11 cellular contexts compared by ENCODE assay signal in genomic region chr6:127458817-127459216, GRCh38. TPM values are rescaled to one million over a fixed set of nuclear protein-coding genes. Genes with fewer than 3 reads are reported as not detected.
A peak's percentile ranks its signal among the peaks of the same experiment; 100 is the strongest.
DNase-seq lines count a peak whose midpoint lies in the region; ATAC-seq and TF ChIP-seq lines count a peak whose summit lies in the region.
"Had no signal": no experiment of that assay in that cellular context is flagged by ENCODE, and none has a peak within 500 bp of the region (broad histone marks: within the 10 kb centered on the region; RNA-seq: fewer than 3 reads in every experiment).

No MANE protein-coding gene starts in this region.

- intact Hi-C loops in PC-3 (cut with micrococcal nuclease) = loop anchor here (2.0 kb wide), 2 partner anchors 38 to 112 kb away; no protein-coding TSS in a partner anchor

- H3K4me1 Mint-ChIP-seq in activated naive CD4-positive, alpha-beta T cell treated with anti-CD3 and anti-CD28 coated beads, Interleukin-2, amount 10 ng/mL, durations not matched to agents 7 days and 5 days = peaks cover 13% of the 10 kb centered on the region

- peak overlapping the region; percentile 33 for H3K4me3 ChIP-seq in AG10803 (ENCODE audit: low read length)
- H3K4me3 ChIP-seq in PC-3 (ENCODE audit: low read length) = no peak overlapping the region
- peak overlapping the region; percentile 57 for H3K4me3 ChIP-seq in osteoblast (ENCODE audit: insufficient read depth, low read length)
- H3K4me3 ChIP-seq: K562 had no signal

- no peaks in the 10 kb centered on the region for H3K9me3 Mint-ChIP-seq in activated naive CD4-positive, alpha-beta T cell treated with anti-CD3 and anti-CD28 coated beads, Interleukin-2, amount 10 ng/mL, durations not matched to agents 7 days and 5 days

- ATAC-seq in PC-3 (peak; percentile 52), HG03039 (IDR thresholded peaks at IDR 0.05; ENCODE audit: unreplicated experiment) (no peak)
- ATAC-seq: stimulated activated naive CD8-positive, alpha-beta T cell treated with anti-CD3 and anti-CD28 coated beads, Interleukin-15, Interleukin-2, amounts not matched to agents 100 U/mL and 50 U/mL, for 24 hours had no signal

- 0 out of 2 replicates have a peak overlapping the region, but pooled peaks have one; percentile 17 for H2AFZ ChIP-seq in PC-3 (ENCODE audit: low read length)
- peak overlapping the region; percentile 78 for H2AFZ ChIP-seq in osteoblast (ENCODE audit: low read length)

- peaks cover 5% of the 10 kb centered on the region for H3K27me3 Mint-ChIP-seq in activated naive CD4-positive, alpha-beta T cell treated with anti-CD3 and anti-CD28 coated beads, Interleukin-2, amount 10 ng/mL, durations not matched to agents 7 days and 5 days

- H3K9ac ChIP-seq in PC-3 (ENCODE audit: low read length) = no peak overlapping the region

- DNase-seq in AG10803 (ENCODE audit: low read depth) (peak; percentile 70), PC-3 (peak; percentile 13), fibroblast of the conjunctiva (ENCODE audit: low read depth) (peak; percentile 50), osteoblast (ENCODE audit: insufficient read length, low spot score, missing footprints) (peak; percentile 63), COR-L47 (lab: John Stamatoyannopoulos, UW) (no peak)
- no peak for DNase-seq in activated naive CD4-positive, alpha-beta T cell treated with anti-CD3 and anti-CD28 coated beads, Interleukin-2, amount 10 ng/mL, durations not matched to agents 7 days and 5 days
- DNase-seq in activated CD4-positive, alpha-beta T cell treated with anti-CD3 and anti-CD28 coated beads, Interleukin-2, amount 50 U/mL, for 1 hour = no peak
- DNase-seq: RPMI8226; stimulated activated naive CD8-positive, alpha-beta T cell treated with anti-CD3 and anti-CD28 coated beads, Interleukin-15, Interleukin-2, amounts not matched to agents 100 U/mL and 50 U/mL, for 24 hours had no signal

- H3K36me3 ChIP-seq in PC-3 (ENCODE audit: low read depth, low read length) = no peaks in the 10 kb centered on the region
- H3K36me3 ChIP-seq in osteoblast (ENCODE audit: insufficient read depth, low read length) = no peaks in the 10 kb centered on the region

- H3K27ac ChIP-seq in PC-3 (ENCODE audit: low read length) = no peak overlapping the region
- H3K27ac ChIP-seq in osteoblast (ENCODE audit: low read depth, low read length) = peak overlapping the region; percentile 76

- TF ChIP-seq CTCF in AG10803 (conservative IDR thresholded peaks at IDR 0.05; ENCODE audit: low read length) (no peak), PC-3 (conservative IDR thresholded peaks at IDR 0.05; ENCODE audit: low read depth, low read length) (no peak), osteoblast (IDR thresholded peaks at IDR 0.05; ENCODE audit: extremely low read depth, low read depth, low read length) (no peak)

- H3K9me3 ChIP-seq in PC-3 (ENCODE audit: low read length) = no peaks in the 10 kb centered on the region
- no peaks in the 10 kb centered on the region for H3K9me3 ChIP-seq in osteoblast (ENCODE audit: low read depth, low read length)

- H3K4me2 ChIP-seq in PC-3 (ENCODE audit: low read length) (peak overlapping the region; percentile 38), osteoblast (ENCODE audit: insufficient read depth, low read length) (peak overlapping the region; percentile 69)

- TSS peak; percentile 68 for BruUV-seq in PC-3 (replicated peaks; lab: Mats Ljungman, UMichigan)

- H3K27me3 ChIP-seq in PC-3 (ENCODE audit: low read length) (no peaks in the 10 kb centered on the region), osteoblast (ENCODE audit: insufficient read depth, low read length) (no peaks in the 10 kb centered on the region)

- POLR2A ChIA-PET in PC-3 (lab: Charles Lee; ENCODE audit: unreplicated experiment) = interaction anchor here (0.9 kb wide), 1 partner anchor 58 kb away, joined by 6 read pairs; no protein-coding TSS in a partner anchor

- no peaks in the 10 kb centered on the region for H4K20me1 ChIP-seq in PC-3 (ENCODE audit: low read length)
- H4K20me1 ChIP-seq in osteoblast (ENCODE audit: insufficient read depth, low read length) = no peaks in the 10 kb centered on the region

- H3K27ac Mint-ChIP-seq in activated naive CD4-positive, alpha-beta T cell treated with anti-CD3 and anti-CD28 coated beads, Interleukin-2, amount 10 ng/mL, durations not matched to agents 7 days and 5 days = no peak overlapping the region

- CTCF ChIA-PET in PC-3 (lab: Charles Lee) = interaction anchor here (1.9 kb wide), 1 partner anchor 57 kb away, joined by 4 read pairs; no protein-coding TSS in a partner anchor
- CTCF ChIA-PET in activated naive CD4-positive, alpha-beta T cell treated with anti-CD3 and anti-CD28 coated beads, Interleukin-2, amount 10 ng/mL, durations not matched to agents 7 days and 5 days (lab: Charles Lee) = interaction anchor here (0.7 kb wide), 1 partner anchor 80 kb away, joined by 3 read pairs; no protein-coding TSS in a partner anchor

- no peaks in the 10 kb centered on the region for H3K9me2 ChIP-seq in PC-3 (replicated peaks; ENCODE audit: low read length)

- H3K36me3 Mint-ChIP-seq in activated naive CD4-positive, alpha-beta T cell treated with anti-CD3 and anti-CD28 coated beads, Interleukin-2, amount 10 ng/mL, durations not matched to agents 7 days and 5 days = no peaks in the 10 kb centered on the region

- H3K79me2 ChIP-seq in PC-3 (ENCODE audit: low read length) (no peaks in the 10 kb centered on the region), osteoblast (ENCODE audit: insufficient read depth, low read length) (no peaks in the 10 kb centered on the region)

- no peaks in the 10 kb centered on the region for H3F3A ChIP-seq in PC-3 (ENCODE audit: low read length, unreplicated experiment)

- H3K4me1 ChIP-seq in PC-3 (ENCODE audit: insufficient read depth, low read length) (peaks cover 20% of the 10 kb centered on the region), osteoblast (ENCODE audit: insufficient read depth, low read length) (peaks cover 33% of the 10 kb centered on the region)

- H3K4me3 Mint-ChIP-seq in activated naive CD4-positive, alpha-beta T cell treated with anti-CD3 and anti-CD28 coated beads, Interleukin-2, amount 10 ng/mL, durations not matched to agents 7 days and 5 days = no peak overlapping the region

RNA-seq across cellular contexts. Expression of gene KIAA0408, which starts 0.4 kb away (rescaled TPM):
- total RNA-seq in PC-3 (2014; rRNA removed) = 0.04 TPM in 1 of 2 replicates, not detected in the other
- 1.8 and 2.5 TPM in 2 replicates for total RNA-seq in osteoblast

Comparison
In these comparisons a context has a peak if more than half of its experiments do, and no peak if none do; other contexts are left out.
1. DNase-seq: peak in AG10803 (single experiment), PC-3 (single experiment), fibroblast of the conjunctiva (single experiment) and osteoblast (single experiment); none in COR-L47 (single experiment), activated naive CD4-positive, alpha-beta T cell treated with anti-CD3 and anti-CD28 coated beads, Interleukin-2, amount 10 ng/mL, durations not matched to agents 7 days and 5 days (single experiment) and activated CD4-positive, alpha-beta T cell treated with anti-CD3 and anti-CD28 coated beads, Interleukin-2, amount 50 U/mL, for 1 hour (single experiment).